In the genomic region with DNA sequence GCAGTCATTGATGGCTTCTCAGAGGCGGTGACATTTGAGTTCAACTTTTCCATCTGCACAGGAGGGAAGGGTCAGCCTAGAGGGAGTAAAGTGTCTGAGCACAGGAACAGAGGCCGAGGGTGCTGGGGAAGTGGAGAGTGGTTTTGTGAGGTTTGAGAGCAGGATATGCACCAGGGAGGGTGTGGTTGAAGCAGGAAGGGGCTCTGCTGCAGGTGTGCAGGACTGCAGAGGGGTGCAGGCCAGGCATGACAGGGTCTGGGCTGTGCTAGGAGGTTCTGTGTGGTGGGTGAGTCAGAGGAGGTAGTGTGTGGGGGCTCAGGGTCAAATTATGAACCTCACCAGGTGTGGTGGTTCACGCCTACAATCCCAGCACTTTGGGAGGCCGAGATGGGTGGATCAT, we compare ENCODE assay signal across 7 cellular contexts.
ATAC-seq lines count a peak whose summit lies in the region.

No MANE protein-coding gene starts in this region.

- ATAC-seq in GM18519 (IDR thresholded peaks at IDR 0.05; ENCODE audit: low FRiP score, unreplicated experiment): peak; percentile 45
- ATAC-seq in GM19438 (IDR thresholded peaks at IDR 0.05; ENCODE audit: low read depth, unreplicated experiment): peak; percentile 85
- peak; percentile 66 for ATAC-seq in GM21515 (IDR thresholded peaks at IDR 0.05; ENCODE audit: unreplicated experiment)
- ATAC-seq in GM21825 (IDR thresholded peaks at IDR 0.05; ENCODE audit: unreplicated experiment): peak; percentile 59
- peak; percentile 58 for ATAC-seq in HG03025 (IDR thresholded peaks at IDR 0.05; ENCODE audit: low FRiP score, unreplicated experiment)
- ATAC-seq in HG03354 (IDR thresholded peaks at IDR 0.05; ENCODE audit: poor library complexity, severe bottlenecking, unreplicated experiment): peak; percentile 67
- peak; percentile 34 for ATAC-seq in esophagus mucosa

Comparison
In these comparisons a context has a peak if more than half of its experiments do, and no peak if none do; other contexts are left out.
1. Peak in every context shown above with its lines: ATAC-seq.
2. ATAC-seq: peak in every context shown above with its lines; median percentile 85 in GM19438; 67 in HG03354; 66 in GM21515; 59 in GM21825; 58 in HG03025; 45 in GM18519; 34 in esophagus mucosa.